17 cellular contexts compared by ENCODE assay signal in the genomic region with DNA sequence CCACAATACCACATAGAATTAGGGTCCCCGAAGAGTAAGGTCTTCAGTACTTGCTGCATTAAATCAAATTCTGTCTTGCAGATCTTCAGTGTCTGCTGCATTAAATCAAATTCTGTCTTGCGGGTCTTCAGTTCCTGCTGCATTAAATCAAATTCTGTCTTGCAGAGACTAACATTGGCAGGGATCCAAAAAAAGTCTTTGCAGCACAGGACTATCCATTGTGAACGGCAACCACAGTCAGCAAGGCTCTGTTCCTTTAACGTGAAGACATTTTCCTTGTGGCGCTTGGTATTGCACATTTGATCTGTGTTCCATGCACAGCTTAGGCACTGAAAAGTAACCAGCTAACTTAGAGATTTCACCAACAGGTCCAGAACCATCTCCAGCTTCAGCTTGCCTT. TPM values are rescaled to one million over a fixed set of nuclear protein-coding genes. Genes with fewer than 3 reads are reported as not detected.
DNase-seq lines count a peak whose midpoint lies in the region; ATAC-seq and TF ChIP-seq lines count a peak whose summit lies in the region.
"Had no signal": no experiment of that assay in that cellular context is flagged by ENCODE, and none has a peak within 500 bp of the region (broad histone marks: within the 10 kb centered on the region; RNA-seq: fewer than 3 reads in every experiment).

No MANE protein-coding gene starts in this region.

- no peak for ATAC-seq in upper lobe of left lung (ENCODE audit: low FRiP score in 2 of 2)
- ATAC-seq in GM18858 (IDR thresholded peaks at IDR 0.05; ENCODE audit: unreplicated experiment) = no peak
- ATAC-seq: left colon had no signal

- H3K27me3 ChIP-seq in fibroblast of lung (ENCODE audit: control insufficient read depth, insufficient read depth, low read length) (peaks cover 13% of the 10 kb centered on the region), sigmoid colon (no peaks in the 10 kb centered on the region), upper lobe of left lung (no peaks in the 10 kb centered on the region)
- H3K27me3 ChIP-seq: brain microvascular endothelial cell, MG63 had no signal

- no peaks in the 10 kb centered on the region for H3K79me2 ChIP-seq in fibroblast of lung (ENCODE audit: control insufficient read depth, insufficient read depth, low read length)

- H4K20me1 ChIP-seq in fibroblast of lung (ENCODE audit: control insufficient read depth, extremely low read depth, insufficient read depth, low read length) = no peaks in the 10 kb centered on the region

- WGBS in sigmoid colon, 2 donors = 30 to 61% methylated on average over 5 of the region's 5 CpGs
- 24 to 41% methylated on average over 5 of the region's 5 CpGs for WGBS in upper lobe of left lung, 2 donors

- intact Hi-C loops in sigmoid colon (cut with DNase I) = loop anchor here (5.0 kb wide), 1 partner anchor 45 kb away; a partner anchor contains a TSS

- TF ChIP-seq EP300 in sigmoid colon (IDR thresholded peaks at IDR 0.05) (no peak), upper lobe of left lung (IDR thresholded peaks at IDR 0.05) (no peak)

- H3K4me3 ChIP-seq in fibroblast of lung (replicated peaks in 1 of 4; ENCODE audit: control extremely low read depth in 1 of 4, insufficient read depth in 1 of 4, low read depth in 3 of 4, low read length in 4 of 4) = peak overlapping the region in 1 of 4 experiments; percentile 11
- no peak overlapping the region for H3K4me3 ChIP-seq in sigmoid colon
- no peak overlapping the region for H3K4me3 ChIP-seq in upper lobe of left lung
- H3K4me3 ChIP-seq: MG63, SK-N-MC had no signal

- H3K27ac ChIP-seq in fibroblast of lung (ENCODE audit: insufficient read depth, low read length) = no peak overlapping the region
- peak overlapping the region in 3 of 4 donors; percentile 52 to 71 (median 62) for H3K27ac ChIP-seq in sigmoid colon
- no peak overlapping the region for H3K27ac ChIP-seq in upper lobe of left lung
- H3K27ac ChIP-seq: brain microvascular endothelial cell, SK-N-MC had no signal

- no peak for TF ChIP-seq POLR2A in sigmoid colon (IDR thresholded peaks at IDR 0.05)
- TF ChIP-seq POLR2A in upper lobe of left lung (IDR thresholded peaks at IDR 0.05) = no peak

- TF ChIP-seq CTCF in fibroblast of lung (conservative IDR thresholded peaks at IDR 0.05 in 1 of 2, IDR thresholded peaks at IDR 0.05 in 1 of 2; ENCODE audit: low read depth in 1 of 2, low read length in 2 of 2) = no peak
- TF ChIP-seq CTCF in sigmoid colon (IDR thresholded peaks at IDR 0.05) = no peak
- no peak for TF ChIP-seq CTCF in upper lobe of left lung (IDR thresholded peaks at IDR 0.05)

- H3K9ac ChIP-seq in fibroblast of lung (ENCODE audit: insufficient read depth, low read length) = no peak overlapping the region

- H3K36me3 ChIP-seq in fibroblast of lung (ENCODE audit: control insufficient read depth, insufficient read depth, low read length) (no peaks in the 10 kb centered on the region), sigmoid colon (no peaks in the 10 kb centered on the region), upper lobe of left lung (no peaks in the 10 kb centered on the region)
- H3K36me3 ChIP-seq: brain microvascular endothelial cell, MG63 had no signal

- H2AFZ ChIP-seq in fibroblast of lung (ENCODE audit: low read length) = no peak overlapping the region

- H3K9me3 ChIP-seq in fibroblast of lung (ENCODE audit: control insufficient read depth, insufficient read depth, low read depth, low read length) = no peaks in the 10 kb centered on the region
- no peaks in the 10 kb centered on the region for H3K9me3 ChIP-seq in sigmoid colon
- H3K9me3 ChIP-seq in upper lobe of left lung = no peaks in the 10 kb centered on the region
- H3K9me3 ChIP-seq: MG63 had no signal

- DNase-seq in NCI-H1105 treated with DMSO at 0.1 percent for 48 hours (lab: John Stamatoyannopoulos, UW) (peak; percentile 2), NCI-H1105 (lab: John Stamatoyannopoulos, UW) (no peak), SHP77 treated with DMSO at 0.1 percent for 48 hours (lab: John Stamatoyannopoulos, UW) (peak; percentile 11), fibroblast of lung (ENCODE audit: low read depth in 2 of 2) (peak; percentile 9 to 60), sigmoid colon (no peak), upper lobe of left lung (no peak), anterior cingulate cortex (lab: John Stamatoyannopoulos, UW) (no peak)
- DNase-seq: activated CD4-positive, alpha-beta T cell treated with anti-CD3 and anti-CD28 coated beads, Interleukin-2, amount 10 ng/mL, durations not matched to agents 7 days and 5 days; activated naive CD4-positive, alpha-beta T cell treated with anti-CD3 and anti-CD28 coated beads for 36 hours; brain microvascular endothelial cell; effector CD4-positive, alpha-beta T cell; left colon; MG63; trophoblast cell had no signal

- H3K4me1 ChIP-seq in fibroblast of lung (ENCODE audit: control insufficient read depth, extremely low read depth, insufficient read depth, low read length) (peaks cover 11% of the 10 kb centered on the region), sigmoid colon (peaks cover 0 to 19% (median 16%) of the 10 kb centered on the region in 4 donors), upper lobe of left lung (peaks cover 0 to 2% (median 0%) of the 10 kb centered on the region in 4 donors)

- no peak overlapping the region for H3K4me2 ChIP-seq in fibroblast of lung (ENCODE audit: extremely low read depth, insufficient read depth, low read length)

RNA-seq across cellular contexts. Expression of a gene that starts 46.8 kb away (rescaled TPM):
- total RNA-seq in fibroblast of lung (12.7 and 13.1 TPM in 2 replicates), sigmoid colon (10 to 100 TPM; 15.5 to 20.2 (median 17.2) TPM), upper lobe of left lung (10 to 100 TPM; 10.5 to 25.1 (median 14.1) TPM)
- polyA plus RNA-seq in fibroblast of lung (7.9 and 11.5 TPM in 2 replicates), sigmoid colon (1 to 10 TPM; 2.3 to 6.2 (median 3.6) TPM)
- polyA plus RNA-seq in fibroblast of lung (2012) = 7.7 and 10.4 TPM in 2 replicates
- 22.6 and 31.3 TPM in 2 replicates for polyA minus RNA-seq in fibroblast of lung (ENCODE audit: low replicate concordance)
- total RNA-seq: OCI-LY7 had no signal

Comparison
In these comparisons a context has a peak if more than half of its experiments do, and no peak if none do; other contexts are left out.
1. DNase-seq: peak in NCI-H1105 treated with DMSO at 0.1 percent for 48 hours (single experiment), SHP77 treated with DMSO at 0.1 percent for 48 hours (single experiment) and fibroblast of lung (2 of 2); none in NCI-H1105 (single experiment), sigmoid colon (single experiment), upper lobe of left lung (0 of 2) and anterior cingulate cortex (0 of 58).
2. H3K27ac ChIP-seq: peak in sigmoid colon (3 of 4); none in fibroblast of lung (single experiment) and upper lobe of left lung (0 of 4).